Comparison of ENCODE assay signal across 16 cellular contexts in the genomic region with DNA sequence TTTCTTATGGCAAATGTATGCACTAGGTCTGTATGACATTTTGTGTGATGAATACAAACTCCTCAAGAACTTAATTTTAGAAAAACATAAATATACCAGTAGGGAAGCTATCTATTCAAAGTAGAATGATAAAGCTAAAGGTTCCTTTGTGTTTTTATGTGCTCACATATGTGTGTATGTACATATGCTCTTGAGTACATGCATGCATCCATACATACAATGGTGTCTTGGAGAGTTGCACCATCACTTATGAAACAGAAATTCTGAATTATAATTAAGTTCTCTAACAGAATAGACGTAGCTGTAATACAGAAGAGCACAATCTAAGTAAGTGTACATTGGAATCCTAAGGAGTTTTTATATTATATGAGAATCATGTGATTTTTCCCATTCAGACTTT. TPM values are rescaled to one million over a fixed set of nuclear protein-coding genes. Genes with fewer than 3 reads are reported as not detected.
DNase-seq lines count a peak whose midpoint lies in the region; TF ChIP-seq lines count a peak whose summit lies in the region.
"Had no signal": no experiment of that assay in that cellular context is flagged by ENCODE, and none has a peak within 500 bp of the region (broad histone marks: within the 10 kb centered on the region; RNA-seq: fewer than 3 reads in every experiment).

No MANE protein-coding gene starts in this region.

- H2AFZ ChIP-seq in MM.1S (ENCODE audit: low read length) (no peak overlapping the region), neural cell (ENCODE audit: low read depth, low read length) (no peak overlapping the region)

- H3K27ac ChIP-seq in MM.1S (ENCODE audit: low read length) (no peak overlapping the region), neural cell (ENCODE audit: low read length) (no peak overlapping the region)
- H3K27ac ChIP-seq: KMS-11, Peyer's patch had no signal

- peak overlapping the region; percentile 63; the same call in 1 of the 2 replicates for H3K4me3 ChIP-seq in MM.1S (ENCODE audit: low read length)
- H3K4me3 ChIP-seq in neural cell (ENCODE audit: low read length) = peak overlapping the region; percentile 78
- H3K4me3 ChIP-seq: Peyer's patch had no signal

- H3F3A ChIP-seq in MM.1S (ENCODE audit: insufficient read depth, low read length) = peaks cover 12% of the 10 kb centered on the region; the same call in 1 of the 2 replicates
- H3F3A ChIP-seq in neural cell (ENCODE audit: insufficient read depth, low read length, poor library complexity, severe bottlenecking) = no peaks in the 10 kb centered on the region

- H3K4me2 ChIP-seq in MM.1S (ENCODE audit: low read depth, low read length) (peak overlapping the region; percentile 46; the same call in 1 of the 2 replicates), neural cell (ENCODE audit: low read length) (no peak overlapping the region)
- H3K4me2 ChIP-seq: KMS-11 had no signal

- H3K9ac ChIP-seq in MM.1S (ENCODE audit: low read length) = no peak overlapping the region
- H3K9ac ChIP-seq in neural cell (ENCODE audit: low read length) = no peak overlapping the region
- H3K9ac ChIP-seq: KMS-11 had no signal

- H3K36me3 ChIP-seq in MM.1S (replicated peaks; ENCODE audit: insufficient read depth, low read length) (no peaks in the 10 kb centered on the region), neural cell (ENCODE audit: insufficient read depth, low read length) (no peaks in the 10 kb centered on the region)
- H3K36me3 ChIP-seq: BE2C, Peyer's patch had no signal

- no peaks in the 10 kb centered on the region for H4K20me1 ChIP-seq in MM.1S (ENCODE audit: insufficient read depth, low read length)
- H4K20me1 ChIP-seq in neural cell (ENCODE audit: insufficient read depth) = no peaks in the 10 kb centered on the region

- H3K79me2 ChIP-seq in MM.1S (ENCODE audit: low read length) = peaks cover 20% of the 10 kb centered on the region; the same call in 1 of the 2 replicates
- peaks cover 18% of the 10 kb centered on the region for H3K79me2 ChIP-seq in neural cell (replicated peaks; ENCODE audit: insufficient read depth, low read length)

- no peak for TF ChIP-seq CTCF in MM.1S (IDR thresholded peaks at IDR 0.05; ENCODE audit: low read length)
- no peak for TF ChIP-seq CTCF in neural cell (IDR thresholded peaks at IDR 0.05; ENCODE audit: poor library complexity, severe bottlenecking)

- no peaks in the 10 kb centered on the region for H3K4me1 ChIP-seq in MM.1S (ENCODE audit: low read length)
- H3K4me1 ChIP-seq: BE2C had no signal

- TF ChIP-seq EP300 in neural cell (conservative IDR thresholded peaks at IDR 0.05; ENCODE audit: poor library complexity, severe bottlenecking) = no peak

- H3K9me2 ChIP-seq in MM.1S (replicated peaks; ENCODE audit: insufficient read depth, low read length) = no peaks in the 10 kb centered on the region
- no peaks in the 10 kb centered on the region for H3K9me2 ChIP-seq in neural cell (ENCODE audit: insufficient read depth, low read length)

- no peaks in the 10 kb centered on the region for H3K9me3 ChIP-seq in MM.1S (replicated peaks; ENCODE audit: insufficient read depth, low read length)
- no peaks in the 10 kb centered on the region for H3K9me3 ChIP-seq in neural cell (ENCODE audit: low read length)
- H3K9me3 ChIP-seq: BE2C, Peyer's patch had no signal

- no peak for TF ChIP-seq RAD21 in neural cell (conservative IDR thresholded peaks at IDR 0.05)

- no peaks in the 10 kb centered on the region for H3K27me3 ChIP-seq in MM.1S (replicated peaks; ENCODE audit: insufficient read depth, low read length)
- H3K27me3 ChIP-seq in neural cell (ENCODE audit: insufficient read depth, low read depth, low read length) = no peaks in the 10 kb centered on the region

- DNase-seq in MM.1S (no peak), NCI-H1417 treated with DMSO at 0.1 percent for 48 hours (lab: John Stamatoyannopoulos, UW) (peak; percentile 75), NCI-H748 treated with DMSO at 0.1 percent for 48 hours (lab: John Stamatoyannopoulos, UW) (peak; percentile 81), H4 (ENCODE audit: low spot score) (no peak), EL (no peak)
- DNase-seq in stimulated activated CD4-positive, alpha-beta T cell treated with anti-CD3 and anti-CD28 coated beads, Interleukin-2, amount 100 ng/mL, for 24 hours = no peak
- DNase-seq: BE2C; CD4-positive, alpha-beta memory T cell; HCEC 1CT; NCI-H1436 treated with DMSO at 0.1 percent for 48 hours; NCI-H526; Peyer's patch; SHP77 had no signal

TF ChIP-seq in neural cell, 6 proteins besides CTCF, POLR2A, EP300 and RAD21:
- TF ChIP-seq POLR2AphosphoS5 (IDR thresholded peaks at IDR 0.05) (no peak), EZH2 (IDR thresholded peaks at IDR 0.05; ENCODE audit: borderline replicate concordance, insufficient read depth, low read length, poor library complexity, severe bottlenecking) (no peak)

RNA-seq across cellular contexts. Expression of gene NKAIN2, which starts 2.3 kb away (rescaled TPM):
- polyA plus RNA-seq in neural cell = 23.2 and 28.4 TPM in 2 replicates
- polyA minus RNA-seq in neural cell = 42.9 and 49.7 TPM in 2 replicates
- 0.23 and 0.45 TPM in 2 replicates for total RNA-seq in H4 (2014; rRNA removed; shearing (Covaris generic))
- total RNA-seq: CD4-positive, alpha-beta memory T cell; HepG2; Peyer's patch had no signal
- polyA plus RNA-seq: CD4-positive, alpha-beta memory T cell; HepG2 had no signal

Comparison
In these comparisons a context has a peak if more than half of its experiments do, and no peak if none do; other contexts are left out.
1. DNase-seq: peak in NCI-H1417 treated with DMSO at 0.1 percent for 48 hours (single experiment) and NCI-H748 treated with DMSO at 0.1 percent for 48 hours (single experiment); none in MM.1S (single experiment), H4 (single experiment), stimulated activated CD4-positive, alpha-beta T cell treated with anti-CD3 and anti-CD28 coated beads, Interleukin-2, amount 100 ng/mL, for 24 hours (0 of 2) and EL (single experiment).